13 cellular contexts compared by ENCODE assay signal in the genomic region with DNA sequence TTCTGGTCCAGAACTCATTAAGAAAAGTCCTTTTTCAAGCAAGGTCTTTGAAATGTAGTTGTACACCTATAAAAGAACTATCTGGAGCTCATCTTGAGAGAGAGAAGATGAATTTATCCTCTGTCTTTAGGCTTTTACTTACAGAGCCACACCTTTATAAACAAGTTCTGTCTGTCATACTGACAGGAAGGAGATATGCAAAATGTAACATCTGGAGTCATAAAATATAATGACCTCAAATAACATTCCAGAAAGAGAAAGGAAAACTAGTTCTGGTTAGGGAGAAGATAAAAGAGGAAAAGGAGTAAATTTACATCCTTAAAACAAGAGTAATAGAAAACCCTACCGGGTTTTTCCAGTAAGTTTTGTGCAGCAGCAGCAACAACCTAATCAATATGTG. TPM values are rescaled to one million over a fixed set of nuclear protein-coding genes. Genes with fewer than 3 reads are reported as not detected.
DNase-seq lines count a peak whose midpoint lies in the region; ATAC-seq, FAIRE-seq and TF ChIP-seq lines count a peak whose summit lies in the region.
"Had no signal": no experiment of that assay in that cellular context is flagged by ENCODE, and none has a peak within 500 bp of the region (broad histone marks: within the 10 kb centered on the region; RNA-seq: fewer than 3 reads in every experiment).

No MANE protein-coding gene starts in this region.

- no peaks in the 10 kb centered on the region for H3K79me2 ChIP-seq in osteoblast (ENCODE audit: insufficient read depth, low read length)

- intact Hi-C loops in CD4-positive, alpha-beta T cell (cut with DNase I, micrococcal nuclease) = loop anchor here (5.0 to 10.0 kb wide), 10 partner anchors 120 to 1682 kb away; partner anchors contain the start of genes USP38 (in 1 of the 2) and ZNF330 (in 1 of the 2)
- intact Hi-C loops in left lung (cut with DNase I) = loop anchor here in 1 of 2 donors (10.0 kb wide), 1 partner anchor 720 kb away; no protein-coding TSS in a partner anchor

- no peak overlapping the region for H2AFZ ChIP-seq in osteoblast (ENCODE audit: low read length)

- no peak for ATAC-seq in CD4-positive, alpha-beta T cell (ENCODE audit: poor library complexity)
- no peak for ATAC-seq in effector memory CD8-positive, alpha-beta T cell (replicated peaks)
- ATAC-seq in left lung (no peak), GM18858 (IDR thresholded peaks at IDR 0.05; ENCODE audit: unreplicated experiment) (no peak), GM18498 (IDR thresholded peaks at IDR 0.05; ENCODE audit: unreplicated experiment) (no peak)

- FAIRE-seq in GM19239 (lab: Jason Lieb, UNC) = no peak

- peaks cover 12% of the 10 kb centered on the region for H3K36me3 Mint-ChIP-seq in CD4-positive, alpha-beta T cell (ENCODE audit: low read depth)
- no peaks in the 10 kb centered on the region for H3K36me3 Mint-ChIP-seq in effector memory CD8-positive, alpha-beta T cell (ENCODE audit: insufficient read depth)

- POLR2A ChIA-PET in CD4-positive, alpha-beta T cell (lab: Charles Lee) = interaction anchor here (1.1 kb wide), 1 partner anchor 278 kb away, joined by 3 read pairs; no protein-coding TSS in a partner anchor

- peak overlapping the region; percentile 89 for H3K4me3 Mint-ChIP-seq in CD4-positive, alpha-beta T cell
- H3K4me3 Mint-ChIP-seq in effector memory CD8-positive, alpha-beta T cell = peak overlapping the region; percentile 81 to 84

- no peak overlapping the region for H3K27ac Mint-ChIP-seq in CD4-positive, alpha-beta T cell
- no peak overlapping the region for H3K27ac Mint-ChIP-seq in effector memory CD8-positive, alpha-beta T cell

- H4K20me1 ChIP-seq in osteoblast (ENCODE audit: insufficient read depth, low read length) = no peaks in the 10 kb centered on the region

- CTCF ChIA-PET in CD4-positive, alpha-beta T cell (lab: Charles Lee) = interaction anchor here (0.6 to 1.3 kb wide), 3 partner anchors 104 to 718 kb away, joined by 3 to 4 read pairs (median 4); no protein-coding TSS in a partner anchor

- DNase-seq in CD4-positive, alpha-beta T cell = no peak
- no peak for DNase-seq in HFF-Myc (ENCODE audit: extremely low read depth, low read depth)
- no peak for DNase-seq in effector memory CD8-positive, alpha-beta T cell
- no peak for DNase-seq in osteoblast (ENCODE audit: insufficient read length, low spot score, missing footprints)
- DNase-seq in GM19239 (ENCODE audit: insufficient read length, low spot score) = no peak
- DNase-seq in left lung = no peak
- DNase-seq: DMS 273 treated with DMSO at 0.1 percent for 48 hours; hippocampal formation; NCI-H1417 treated with DMSO at 0.1 percent for 48 hours; stimulated activated CD4-positive, alpha-beta T cell treated with anti-CD3 and anti-CD28 coated beads, Interleukin-1b, Interleukin-23, amount 100 ng/mL, for 48 hours; SW 1271 had no signal

- H3K27me3 ChIP-seq in CD4-positive, alpha-beta T cell (ENCODE audit: control insufficient read depth, insufficient read depth, low read length) = peaks cover 4% of the 10 kb centered on the region
- H3K27me3 ChIP-seq in osteoblast (ENCODE audit: insufficient read depth, low read length) (peaks cover 19% of the 10 kb centered on the region), left lung (peaks cover 10 to 44% of the 10 kb centered on the region in 2 donors)

- no peaks in the 10 kb centered on the region for H3K9me3 Mint-ChIP-seq in CD4-positive, alpha-beta T cell
- no peaks in the 10 kb centered on the region for H3K9me3 Mint-ChIP-seq in effector memory CD8-positive, alpha-beta T cell

- H3K4me3 ChIP-seq in HFF-Myc (replicated peaks; ENCODE audit: low read depth, low read length) (peak overlapping the region; percentile 80), osteoblast (ENCODE audit: insufficient read depth, low read length) (peak overlapping the region; percentile 83), left lung (peak overlapping the region in 1 of 2 donors; percentile 50)

- H3K27me3 Mint-ChIP-seq in CD4-positive, alpha-beta T cell = peaks cover 22% of the 10 kb centered on the region
- H3K27me3 Mint-ChIP-seq in effector memory CD8-positive, alpha-beta T cell = peaks cover 53% of the 10 kb centered on the region in 2 donors

- H3K27ac ChIP-seq in CD4-positive, alpha-beta T cell (ENCODE audit: low read depth, low read length) = no peak overlapping the region
- H3K27ac ChIP-seq in osteoblast (ENCODE audit: low read depth, low read length) (no peak overlapping the region), left lung (no peak overlapping the region)

- H3K4me1 Mint-ChIP-seq in CD4-positive, alpha-beta T cell (ENCODE audit: low read depth) = peaks cover 14% of the 10 kb centered on the region
- H3K4me1 Mint-ChIP-seq in effector memory CD8-positive, alpha-beta T cell (ENCODE audit: low read depth in 2 of 2) = peaks cover 8 to 14% of the 10 kb centered on the region in 2 donors

- H3K4me2 ChIP-seq in osteoblast (ENCODE audit: insufficient read depth, low read length) = peak overlapping the region; percentile 94

- H3K36me3 ChIP-seq in osteoblast (ENCODE audit: insufficient read depth, low read length) (no peaks in the 10 kb centered on the region), left lung (no peaks in the 10 kb centered on the region)

- TF ChIP-seq CTCF in CD4-positive, alpha-beta T cell (IDR thresholded peaks at IDR 0.05) = no peak
- no peak for TF ChIP-seq CTCF in HFF-Myc (IDR thresholded peaks at IDR 0.05; ENCODE audit: low read depth, low read length, missing control alignments)
- TF ChIP-seq CTCF in osteoblast (IDR thresholded peaks at IDR 0.05; ENCODE audit: extremely low read depth, low read depth, low read length) = no peak
- TF ChIP-seq CTCF in left lung (IDR thresholded peaks at IDR 0.05) = no peak

- H3K4me1 ChIP-seq in osteoblast (ENCODE audit: insufficient read depth, low read length) (peaks cover 10% of the 10 kb centered on the region), left lung (peaks cover 0 to 19% of the 10 kb centered on the region in 2 donors)

- no peaks in the 10 kb centered on the region for H3K9me3 ChIP-seq in CD4-positive, alpha-beta T cell (ENCODE audit: control insufficient read depth, low read length)
- no peaks in the 10 kb centered on the region for H3K9me3 ChIP-seq in osteoblast (ENCODE audit: low read depth, low read length)
- no peaks in the 10 kb centered on the region for H3K9me3 ChIP-seq in left lung

RNA-seq across cellular contexts. Expression of gene INPP4B, which starts 1.3 kb away (rescaled TPM):
- 10 to 100 TPM; 50.7 to 53.8 TPM for total RNA-seq in CD4-positive, alpha-beta T cell
- 11.6 and 15.6 TPM in 2 replicates for total RNA-seq in osteoblast
- total RNA-seq in left lung = 10 to 100 TPM; 11.7 to 11.8 TPM
